8 cellular contexts compared by ENCODE assay signal in genomic region chr6:160520043-160520904, GRCh38.
A peak's percentile ranks its signal among the peaks of the same experiment; 100 is the strongest.
DNase-seq lines count a peak whose midpoint lies in the region; ATAC-seq and TF ChIP-seq lines count a peak whose summit lies in the region.

No MANE protein-coding gene starts in this region.

- H3K27ac ChIP-seq in duodenal mucosa (ENCODE audit: low read depth, low read length) (peak overlapping the region; percentile 20), lower lobe of right lung (peak overlapping the region; percentile 72)

- POLR2A ChIA-PET in activated CD4-positive, alpha-beta memory T cell treated with anti-CD3 and anti-CD28 coated beads, Interleukin-2, amount 10 ng/mL, durations not matched to agents 7 days and 5 days (lab: Charles Lee): interaction anchor here (0.7 to 3.5 kb wide), 6 partner anchors 9 to 382 kb away, joined by 3 to 16 read pairs (median 4); no protein-coding TSS in a partner anchor

- H3K4me3 ChIP-seq in duodenal mucosa (ENCODE audit: low read depth in 1 of 2, low read length in 2 of 2): peak overlapping the region; percentile 78 to 80
- peak overlapping the region; percentile 73 for H3K4me3 ChIP-seq in lower lobe of right lung

- H3K9ac ChIP-seq in duodenal mucosa (ENCODE audit: low read depth in 1 of 2, low read length in 2 of 2): peak overlapping the region; percentile 56 to 79

- TF ChIP-seq CTCF in lower lobe of right lung (IDR thresholded peaks at IDR 0.05): no peak

- H3K4me1 ChIP-seq in duodenal mucosa (ENCODE audit: control insufficient read depth in 1 of 2, insufficient read depth in 2 of 2, low read length in 2 of 2): peaks cover 0 to 6% of the 10 kb centered on the region in 2 donors
- H3K4me1 ChIP-seq in lower lobe of right lung: peaks cover 11% of the 10 kb centered on the region

- intact Hi-C loops in lower lobe of right lung (cut with DNase I): no loop called here

- H3K9me3 ChIP-seq in duodenal mucosa (ENCODE audit: control insufficient read depth in 1 of 2, low read length in 2 of 2): no peaks in the 10 kb centered on the region
- H3K9me3 ChIP-seq in lower lobe of right lung: no peaks in the 10 kb centered on the region

- H3K27me3 Mint-ChIP-seq in activated CD4-positive, alpha-beta memory T cell treated with anti-CD3 and anti-CD28 coated beads, Interleukin-2, amount 10 ng/mL, durations not matched to agents 7 days and 5 days: peaks cover 19% of the 10 kb centered on the region

- CTCF ChIA-PET in activated CD4-positive, alpha-beta memory T cell treated with anti-CD3 and anti-CD28 coated beads, Interleukin-2, amount 10 ng/mL, durations not matched to agents 7 days and 5 days (lab: Charles Lee): interaction anchor here (0.6 to 4.1 kb wide), 20 partner anchors 9 to 853 kb away, joined by 3 to 63 read pairs (median 4); no protein-coding TSS in a partner anchor

- peaks cover 31% of the 10 kb centered on the region for H3K4me1 Mint-ChIP-seq in activated CD4-positive, alpha-beta memory T cell treated with anti-CD3 and anti-CD28 coated beads, Interleukin-2, amount 10 ng/mL, durations not matched to agents 7 days and 5 days

- peak overlapping the region; percentile 90 for H3K4me3 Mint-ChIP-seq in activated CD4-positive, alpha-beta memory T cell treated with anti-CD3 and anti-CD28 coated beads, Interleukin-2, amount 10 ng/mL, durations not matched to agents 7 days and 5 days

- peak overlapping the region; percentile 86 for H3K27ac Mint-ChIP-seq in activated CD4-positive, alpha-beta memory T cell treated with anti-CD3 and anti-CD28 coated beads, Interleukin-2, amount 10 ng/mL, durations not matched to agents 7 days and 5 days

- no peaks in the 10 kb centered on the region for H3K27me3 ChIP-seq in duodenal mucosa (ENCODE audit: control insufficient read depth in 1 of 2, insufficient read depth in 2 of 2, low read length in 2 of 2)
- no peaks in the 10 kb centered on the region for H3K27me3 ChIP-seq in lower lobe of right lung (ENCODE audit: low read depth)

- H3K36me3 Mint-ChIP-seq in activated CD4-positive, alpha-beta memory T cell treated with anti-CD3 and anti-CD28 coated beads, Interleukin-2, amount 10 ng/mL, durations not matched to agents 7 days and 5 days (ENCODE audit: low read depth): no peaks in the 10 kb centered on the region

- H3K36me3 ChIP-seq in duodenal mucosa (ENCODE audit: control insufficient read depth in 1 of 2, insufficient read depth in 2 of 2, low read length in 2 of 2) (no peaks in the 10 kb centered on the region), lower lobe of right lung (no peaks in the 10 kb centered on the region)

- H3K9me3 Mint-ChIP-seq in activated CD4-positive, alpha-beta memory T cell treated with anti-CD3 and anti-CD28 coated beads, Interleukin-2, amount 10 ng/mL, durations not matched to agents 7 days and 5 days: no peaks in the 10 kb centered on the region

- ATAC-seq in GM18508 (IDR thresholded peaks at IDR 0.05; ENCODE audit: insufficient read depth, unreplicated experiment) (peak; percentile 28), HG02981 (IDR thresholded peaks at IDR 0.05; ENCODE audit: unreplicated experiment) (peak; percentile 68), lower lobe of right lung (peak; percentile 97 to 98)

- DNase-seq in A172 (ENCODE audit: low spot score) (peak; percentile 51), NCI-H2227 treated with DMSO at 0.1 percent for 48 hours (lab: John Stamatoyannopoulos, UW) (peak; percentile 22), lower lobe of right lung (peak; percentile 78)
- peak; percentile 58 for DNase-seq in activated CD4-positive, alpha-beta memory T cell treated with anti-CD3 and anti-CD28 coated beads, Interleukin-2, amount 10 ng/mL, durations not matched to agents 7 days and 5 days
- DNase-seq in stimulated activated CD4-positive, alpha-beta T cell treated with anti-CD3 and anti-CD28 coated beads, TNF-alpha, amount 100 ng/mL, for 1 hour (ENCODE audit: low read depth in 3 of 3, low spot score in 1 of 3): peak; percentile 7 to 78 (median 16)

Comparison
In these comparisons a context has a peak if more than half of its experiments do, and no peak if none do; other contexts are left out.
1. Peak in every context shown above with its lines: DNase-seq, ATAC-seq, H3K4me3 ChIP-seq and H3K27ac ChIP-seq.
2. DNase-seq: peak in every context shown above with its lines; median percentile 78 in lower lobe of right lung; 58 in activated CD4-positive, alpha-beta memory T cell treated with anti-CD3 and anti-CD28 coated beads, Interleukin-2, amount 10 ng/mL, durations not matched to agents 7 days and 5 days; 51 in A172; 22 in NCI-H2227 treated with DMSO at 0.1 percent for 48 hours; 16 in stimulated activated CD4-positive, alpha-beta T cell treated with anti-CD3 and anti-CD28 coated beads, TNF-alpha, amount 100 ng/mL, for 1 hour.
3. ATAC-seq: peak in every context shown above with its lines; median percentile 98 in lower lobe of right lung; 68 in HG02981; 28 in GM18508.